In the genomic region with DNA sequence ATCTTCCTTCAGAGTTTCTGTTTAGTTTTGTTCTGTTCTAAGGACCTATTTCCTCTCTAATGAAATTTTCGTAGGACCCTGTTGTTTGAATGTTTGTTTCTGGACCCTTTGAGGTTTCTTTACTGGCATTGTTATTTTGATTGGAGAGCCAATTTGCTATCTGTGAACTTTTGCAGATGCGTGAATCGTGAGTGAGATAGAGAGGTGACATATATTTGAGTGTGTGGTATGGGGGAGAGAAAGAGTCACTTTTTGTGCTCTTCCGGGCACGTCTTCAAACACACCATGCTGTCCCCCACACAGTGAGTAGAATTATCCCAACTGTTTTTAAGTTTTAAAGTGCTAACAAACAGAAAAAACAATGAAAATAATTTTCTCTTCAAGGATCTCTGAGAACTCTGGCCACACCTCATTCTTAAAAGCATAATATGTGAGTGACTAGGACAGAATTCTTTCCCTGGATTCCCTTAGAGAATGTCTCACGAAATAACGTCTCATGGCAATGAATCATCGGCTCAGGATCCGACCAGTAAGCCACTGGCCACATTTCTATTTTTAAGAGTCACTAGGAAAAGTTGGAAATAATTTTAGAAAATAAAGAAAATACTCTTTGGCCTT, we compare ENCODE assay signal across 8 cellular contexts.
DNase-seq lines count a peak whose midpoint lies in the region; ATAC-seq and TF ChIP-seq lines count a peak whose summit lies in the region.

No MANE protein-coding gene starts in this region.

- peak; percentile 82 for ATAC-seq in SK-N-SH treated with all-trans-retinoic acid at 6 μM for 48 hours

- peak; percentile 37 for DNase-seq in DMS 273 (lab: John Stamatoyannopoulos, UW; ENCODE audit: unreplicated experiment)
- no peak for DNase-seq in DMS 273 treated with DMSO at 0.1 percent for 48 hours (lab: John Stamatoyannopoulos, UW)
- DNase-seq in epithelial cell of prostate (ENCODE audit: low read depth, low spot score) = peak; percentile 78
- no peak for DNase-seq in nephron progenitor cell
- no peak for DNase-seq in GOT3 (lab: John Stamatoyannopoulos, UW)
- no peak for DNase-seq in germinal center (ENCODE audit: low spot score)
- no peak for DNase-seq in posterior vena cava (ENCODE audit: low spot score)

- H3K27me3 Mint-ChIP-seq in nephron progenitor cell (ENCODE audit: low read depth, poor library complexity) = peaks cover 8% of the 10 kb centered on the region

- H3K4me3 Mint-ChIP-seq in nephron progenitor cell = peak overlapping the region; percentile 52

- TF ChIP-seq CTCF in nephron progenitor cell (IDR thresholded peaks at IDR 0.05) = no peak

- H3K36me3 Mint-ChIP-seq in nephron progenitor cell (ENCODE audit: low read depth) = no peaks in the 10 kb centered on the region

- H3K27ac ChIP-seq in epithelial cell of prostate = peak overlapping the region; percentile 99

- H3K9me3 Mint-ChIP-seq in nephron progenitor cell = peaks cover 4% of the 10 kb centered on the region

- peak overlapping the region; percentile 95 for H3K27ac Mint-ChIP-seq in nephron progenitor cell

- intact Hi-C loops in posterior vena cava (cut with DNase I) = no loop called here

- peaks cover 44% of the 10 kb centered on the region for H3K4me1 Mint-ChIP-seq in nephron progenitor cell

TF ChIP-seq in SK-N-SH treated with all-trans-retinoic acid at 6 μM for 48 hours, 23 proteins besides CTCF, POLR2A, EP300 and RAD21:
- TF ChIP-seq PPARA (CRISPR knock-in tag; IDR thresholded peaks at IDR 0.05; ENCODE audit: borderline replicate concordance) (no peak), SNAI2 (CRISPR knock-in tag; IDR thresholded peaks at IDR 0.05) (no peak), TOX (CRISPR knock-in tag; IDR thresholded peaks at IDR 0.05; ENCODE audit: borderline replicate concordance) (no peak), RARB (CRISPR knock-in tag; IDR thresholded peaks at IDR 0.05) (no peak), BACH2 (CRISPR knock-in tag; IDR thresholded peaks at IDR 0.05; ENCODE audit: borderline replicate concordance) (no peak), ISL1 (CRISPR knock-in tag; IDR thresholded peaks at IDR 0.05) (no peak), ARNTL (CRISPR knock-in tag; IDR thresholded peaks at IDR 0.05; ENCODE audit: borderline replicate concordance, low read depth) (no peak), ZNF70 (CRISPR knock-in tag; IDR thresholded peaks at IDR 0.05) (no peak), CSDC2 (CRISPR knock-in tag; IDR thresholded peaks at IDR 0.05) (no peak), ZNF8 (CRISPR knock-in tag; IDR thresholded peaks at IDR 0.05) (no peak), ZFP3 (CRISPR knock-in tag; IDR thresholded peaks at IDR 0.05) (no peak), ZFP30 (CRISPR knock-in tag; IDR thresholded peaks at IDR 0.05) (no peak), OSR1 (CRISPR knock-in tag; IDR thresholded peaks at IDR 0.05) (no peak)
- TF ChIP-seq, protein P1, sequence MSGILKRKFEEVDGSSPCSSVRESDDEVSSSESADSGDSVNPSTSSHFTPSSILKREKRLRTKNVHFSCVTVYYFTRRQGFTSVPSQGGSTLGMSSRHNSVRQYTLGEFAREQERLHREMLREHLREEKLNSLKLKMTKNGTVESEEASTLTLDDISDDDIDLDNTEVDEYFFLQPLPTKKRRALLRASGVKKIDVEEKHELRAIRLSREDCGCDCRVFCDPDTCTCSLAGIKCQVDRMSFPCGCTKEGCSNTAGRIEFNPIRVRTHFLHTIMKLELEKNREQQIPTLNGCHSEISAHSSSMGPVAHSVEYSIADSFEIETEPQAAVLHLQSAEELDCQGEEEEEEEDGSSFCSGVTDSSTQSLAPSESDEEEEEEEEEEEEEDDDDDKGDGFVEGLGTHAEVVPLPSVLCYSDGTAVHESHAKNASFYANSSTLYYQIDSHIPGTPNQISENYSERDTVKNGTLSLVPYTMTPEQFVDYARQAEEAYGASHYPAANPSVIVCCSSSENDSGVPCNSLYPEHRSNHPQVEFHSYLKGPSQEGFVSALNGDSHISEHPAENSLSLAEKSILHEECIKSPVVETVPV (CRISPR knock-in tag; IDR thresholded peaks at IDR 0.05) = no peak
- TF ChIP-seq, protein P2, sequence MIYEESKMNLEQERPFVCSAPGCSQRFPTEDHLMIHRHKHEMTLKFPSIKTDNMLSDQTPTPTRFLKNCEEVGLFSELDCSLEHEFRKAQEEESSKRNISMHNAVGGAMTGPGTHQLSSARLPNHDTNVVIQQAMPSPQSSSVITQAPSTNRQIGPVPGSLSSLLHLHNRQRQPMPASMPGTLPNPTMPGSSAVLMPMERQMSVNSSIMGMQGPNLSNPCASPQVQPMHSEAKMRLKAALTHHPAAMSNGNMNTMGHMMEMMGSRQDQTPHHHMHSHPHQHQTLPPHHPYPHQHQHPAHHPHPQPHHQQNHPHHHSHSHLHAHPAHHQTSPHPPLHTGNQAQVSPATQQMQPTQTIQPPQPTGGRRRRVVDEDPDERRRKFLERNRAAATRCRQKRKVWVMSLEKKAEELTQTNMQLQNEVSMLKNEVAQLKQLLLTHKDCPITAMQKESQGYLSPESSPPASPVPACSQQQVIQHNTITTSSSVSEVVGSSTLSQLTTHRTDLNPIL (CRISPR knock-in tag; IDR thresholded peaks at IDR 0.05; ENCODE audit: low read depth) = no peak
- TF ChIP-seq, protein P3, sequence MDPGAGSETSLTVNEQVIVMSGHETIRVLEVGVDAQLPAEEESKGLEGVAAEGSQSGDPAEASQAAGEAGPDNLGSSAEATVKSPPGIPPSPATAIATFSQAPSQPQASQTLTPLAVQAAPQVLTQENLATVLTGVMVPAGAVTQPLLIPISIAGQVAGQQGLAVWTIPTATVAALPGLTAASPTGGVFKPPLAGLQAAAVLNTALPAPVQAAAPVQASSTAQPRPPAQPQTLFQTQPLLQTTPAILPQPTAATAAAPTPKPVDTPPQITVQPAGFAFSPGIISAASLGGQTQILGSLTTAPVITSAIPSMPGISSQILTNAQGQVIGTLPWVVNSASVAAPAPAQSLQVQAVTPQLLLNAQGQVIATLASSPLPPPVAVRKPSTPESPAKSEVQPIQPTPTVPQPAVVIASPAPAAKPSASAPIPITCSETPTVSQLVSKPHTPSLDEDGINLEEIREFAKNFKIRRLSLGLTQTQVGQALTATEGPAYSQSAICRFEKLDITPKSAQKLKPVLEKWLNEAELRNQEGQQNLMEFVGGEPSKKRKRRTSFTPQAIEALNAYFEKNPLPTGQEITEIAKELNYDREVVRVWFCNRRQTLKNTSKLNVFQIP (CRISPR knock-in tag; IDR thresholded peaks at IDR 0.05; ENCODE audit: borderline replicate concordance, low read depth) = no peak
- TF ChIP-seq, protein P4, sequence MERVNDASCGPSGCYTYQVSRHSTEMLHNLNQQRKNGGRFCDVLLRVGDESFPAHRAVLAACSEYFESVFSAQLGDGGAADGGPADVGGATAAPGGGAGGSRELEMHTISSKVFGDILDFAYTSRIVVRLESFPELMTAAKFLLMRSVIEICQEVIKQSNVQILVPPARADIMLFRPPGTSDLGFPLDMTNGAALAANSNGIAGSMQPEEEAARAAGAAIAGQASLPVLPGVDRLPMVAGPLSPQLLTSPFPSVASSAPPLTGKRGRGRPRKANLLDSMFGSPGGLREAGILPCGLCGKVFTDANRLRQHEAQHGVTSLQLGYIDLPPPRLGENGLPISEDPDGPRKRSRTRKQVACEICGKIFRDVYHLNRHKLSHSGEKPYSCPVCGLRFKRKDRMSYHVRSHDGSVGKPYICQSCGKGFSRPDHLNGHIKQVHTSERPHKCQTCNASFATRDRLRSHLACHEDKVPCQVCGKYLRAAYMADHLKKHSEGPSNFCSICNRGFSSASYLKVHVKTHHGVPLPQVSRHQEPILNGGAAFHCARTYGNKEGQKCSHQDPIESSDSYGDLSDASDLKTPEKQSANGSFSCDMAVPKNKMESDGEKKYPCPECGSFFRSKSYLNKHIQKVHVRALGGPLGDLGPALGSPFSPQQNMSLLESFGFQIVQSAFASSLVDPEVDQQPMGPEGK (CRISPR knock-in tag; IDR thresholded peaks at IDR 0.05; ENCODE audit: borderline replicate concordance) = no peak
- TF ChIP-seq, protein P5, sequence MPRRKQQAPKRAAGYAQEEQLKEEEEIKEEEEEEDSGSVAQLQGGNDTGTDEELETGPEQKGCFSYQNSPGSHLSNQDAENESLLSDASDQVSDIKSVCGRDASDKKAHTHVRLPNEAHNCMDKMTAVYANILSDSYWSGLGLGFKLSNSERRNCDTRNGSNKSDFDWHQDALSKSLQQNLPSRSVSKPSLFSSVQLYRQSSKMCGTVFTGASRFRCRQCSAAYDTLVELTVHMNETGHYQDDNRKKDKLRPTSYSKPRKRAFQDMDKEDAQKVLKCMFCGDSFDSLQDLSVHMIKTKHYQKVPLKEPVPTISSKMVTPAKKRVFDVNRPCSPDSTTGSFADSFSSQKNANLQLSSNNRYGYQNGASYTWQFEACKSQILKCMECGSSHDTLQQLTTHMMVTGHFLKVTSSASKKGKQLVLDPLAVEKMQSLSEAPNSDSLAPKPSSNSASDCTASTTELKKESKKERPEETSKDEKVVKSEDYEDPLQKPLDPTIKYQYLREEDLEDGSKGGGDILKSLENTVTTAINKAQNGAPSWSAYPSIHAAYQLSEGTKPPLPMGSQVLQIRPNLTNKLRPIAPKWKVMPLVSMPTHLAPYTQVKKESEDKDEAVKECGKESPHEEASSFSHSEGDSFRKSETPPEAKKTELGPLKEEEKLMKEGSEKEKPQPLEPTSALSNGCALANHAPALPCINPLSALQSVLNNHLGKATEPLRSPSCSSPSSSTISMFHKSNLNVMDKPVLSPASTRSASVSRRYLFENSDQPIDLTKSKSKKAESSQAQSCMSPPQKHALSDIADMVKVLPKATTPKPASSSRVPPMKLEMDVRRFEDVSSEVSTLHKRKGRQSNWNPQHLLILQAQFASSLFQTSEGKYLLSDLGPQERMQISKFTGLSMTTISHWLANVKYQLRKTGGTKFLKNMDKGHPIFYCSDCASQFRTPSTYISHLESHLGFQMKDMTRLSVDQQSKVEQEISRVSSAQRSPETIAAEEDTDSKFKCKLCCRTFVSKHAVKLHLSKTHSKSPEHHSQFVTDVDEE (CRISPR knock-in tag; IDR thresholded peaks at IDR 0.05) = no peak
TF ChIP-seq in SK-N-SH treated with all-trans-retinoic acid at 6 μM for 48 hours: peak in this region for 0.

Comparison
In these comparisons a context has a peak if more than half of its experiments do, and no peak if none do; other contexts are left out.
1. DNase-seq: peak in DMS 273 (single experiment) and epithelial cell of prostate (single experiment); none in DMS 273 treated with DMSO at 0.1 percent for 48 hours (single experiment), nephron progenitor cell (single experiment), GOT3 (single experiment), germinal center (single experiment) and posterior vena cava (single experiment).